1 cellular context compared by ENCODE assay signal in genomic region chr6:506920-507523, GRCh38.
TF ChIP-seq lines count a peak whose summit lies in the region.

No MANE protein-coding gene starts in this region.

TF ChIP-seq in GM12878, 131 proteins besides CTCF, POLR2A, EP300 and RAD21 (continued from another document):
- TF ChIP-seq REST (IDR thresholded peaks at IDR 0.05; ENCODE audit: low read depth, low read length) (no peak), HDAC6 (IDR thresholded peaks at IDR 0.05; ENCODE audit: unreplicated experiment) (no peak), MYB (IDR thresholded peaks at IDR 0.05; ENCODE audit: borderline replicate concordance, low read depth, low read length) (no peak), NR2C2 (IDR thresholded peaks at IDR 0.05; ENCODE audit: borderline replicate concordance, control insufficient read depth, insufficient read length, low read depth) (no peak), CREM (IDR thresholded peaks at IDR 0.05; ENCODE audit: low read depth) (no peak), GATAD2B (conservative IDR thresholded peaks at IDR 0.05; ENCODE audit: low read depth) (no peak), USF2 (IDR thresholded peaks at IDR 0.05; ENCODE audit: borderline replicate concordance, low read depth, low read length) (no peak)
- TF ChIP-seq, protein P1, sequence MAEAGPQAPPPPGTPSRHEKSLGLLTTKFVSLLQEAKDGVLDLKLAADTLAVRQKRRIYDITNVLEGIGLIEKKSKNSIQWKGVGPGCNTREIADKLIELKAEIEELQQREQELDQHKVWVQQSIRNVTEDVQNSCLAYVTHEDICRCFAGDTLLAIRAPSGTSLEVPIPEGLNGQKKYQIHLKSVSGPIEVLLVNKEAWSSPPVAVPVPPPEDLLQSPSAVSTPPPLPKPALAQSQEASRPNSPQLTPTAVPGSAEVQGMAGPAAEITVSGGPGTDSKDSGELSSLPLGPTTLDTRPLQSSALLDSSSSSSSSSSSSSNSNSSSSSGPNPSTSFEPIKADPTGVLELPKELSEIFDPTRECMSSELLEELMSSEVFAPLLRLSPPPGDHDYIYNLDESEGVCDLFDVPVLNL (IDR thresholded peaks at IDR 0.05; ENCODE audit: low read depth, low read length), result no peak
